In genomic region chr10:129971381-129972144, GRCh38 we compare ENCODE assay signal across 8 cellular contexts. TPM values are rescaled to one million over a fixed set of nuclear protein-coding genes. Genes with fewer than 3 reads are reported as not detected.
A peak's percentile ranks its signal among the peaks of the same experiment; 100 is the strongest.
DNase-seq lines count a peak whose midpoint lies in the region; ATAC-seq and TF ChIP-seq lines count a peak whose summit lies in the region.

No MANE protein-coding gene starts in this region.

- peaks cover 54% of the 10 kb centered on the region for H3K27me3 ChIP-seq in CD8-positive, alpha-beta T cell (ENCODE audit: insufficient read depth, low read length)
- peaks cover 94% of the 10 kb centered on the region for H3K27me3 ChIP-seq in suprapubic skin

- TF ChIP-seq CTCF in CD8-positive, alpha-beta T cell (IDR thresholded peaks at IDR 0.05): no peak
- peak; percentile 46 for TF ChIP-seq CTCF in RWPE1 (conservative IDR thresholded peaks at IDR 0.05; ENCODE audit: low read depth)
- TF ChIP-seq CTCF in coronary artery (IDR thresholded peaks at IDR 0.05): no peak
- TF ChIP-seq CTCF in suprapubic skin (IDR thresholded peaks at IDR 0.05): peak; percentile 42 to 72

- 1% methylated on average over 29 of the region's 84 CpGs for WGBS in suprapubic skin

- peak overlapping the region; percentile 70 for H3K4me3 Mint-ChIP-seq in CD8-positive, alpha-beta T cell
- H3K4me3 Mint-ChIP-seq in memory B cell: peak overlapping the region; percentile 67

- no peaks in the 10 kb centered on the region for H3K36me3 Mint-ChIP-seq in CD8-positive, alpha-beta T cell
- H3K36me3 Mint-ChIP-seq in memory B cell: no peaks in the 10 kb centered on the region

- H3K27ac Mint-ChIP-seq in CD8-positive, alpha-beta T cell: no peak overlapping the region
- peak overlapping the region; percentile 87 for H3K27ac Mint-ChIP-seq in memory B cell

- CTCF ChIA-PET in CD8-positive, alpha-beta T cell (lab: Charles Lee): interaction anchor here (1.0 to 1.6 kb wide), 3 partner anchors 89 to 1709 kb away, joined by 3 to 5 read pairs (median 4); no protein-coding TSS in a partner anchor
- CTCF ChIA-PET in RWPE1 (lab: Yijun Ruan, JAX): interaction anchor here (0.6 to 1.6 kb wide), 17 partner anchors 15 to 940 kb away, joined by 3 to 5 read pairs (median 3); no protein-coding TSS in a partner anchor

- DNase-seq in CD8-positive, alpha-beta T cell: no peak
- DNase-seq in RWPE1 (ENCODE audit: low spot score): peak; percentile 72
- DNase-seq in coronary artery (ENCODE audit: low spot score): no peak
- DNase-seq in memory B cell (ENCODE audit: low spot score in 2 of 2): no peak
- peak in 1 of 2 donors; percentile 78 for DNase-seq in suprapubic skin (ENCODE audit: low spot score in 2 of 2)
- DNase-seq in central memory CD4-positive, alpha-beta T cell: no peak
- no peak for DNase-seq in NCI-H510A treated with DMSO at 0.1 percent for 48 hours (lab: John Stamatoyannopoulos, UW)

- no peak for TF ChIP-seq EP300 in suprapubic skin (IDR thresholded peaks at IDR 0.05)

- ATAC-seq in CD8-positive, alpha-beta T cell: peak; percentile 48
- ATAC-seq in GM21576 (IDR thresholded peaks at IDR 0.05; ENCODE audit: unreplicated experiment) (peak; percentile 60), memory B cell (ENCODE audit: low read depth) (no peak)

- intact Hi-C loops in CD8-positive, alpha-beta T cell (cut with DNase I, micrococcal nuclease): loop anchor here (5.0 kb wide), 3 partner anchors 939 to 1759 kb away; no protein-coding TSS in a partner anchor

- H3K27ac ChIP-seq in CD8-positive, alpha-beta T cell (ENCODE audit: low read depth, low read length): no peak overlapping the region
- no peak overlapping the region for H3K27ac ChIP-seq in RWPE1
- H3K27ac ChIP-seq in coronary artery: no peak overlapping the region
- no peak overlapping the region for H3K27ac ChIP-seq in suprapubic skin

- H3K4me3 ChIP-seq in CD8-positive, alpha-beta T cell (ENCODE audit: low read depth, low read length): no peak overlapping the region
- H3K4me3 ChIP-seq in coronary artery (peak overlapping the region; percentile 71), suprapubic skin (peak overlapping the region; percentile 52)

- H3K36me3 ChIP-seq in CD8-positive, alpha-beta T cell (ENCODE audit: insufficient read depth, low read length): no peaks in the 10 kb centered on the region
- no peaks in the 10 kb centered on the region for H3K36me3 ChIP-seq in suprapubic skin

- H3K9me3 ChIP-seq in CD8-positive, alpha-beta T cell (ENCODE audit: low read length): no peaks in the 10 kb centered on the region
- no peaks in the 10 kb centered on the region for H3K9me3 ChIP-seq in suprapubic skin

- peaks cover 13% of the 10 kb centered on the region for H3K4me1 Mint-ChIP-seq in CD8-positive, alpha-beta T cell (ENCODE audit: low read depth)
- H3K4me1 Mint-ChIP-seq in memory B cell: peaks cover 3% of the 10 kb centered on the region

- no peaks in the 10 kb centered on the region for H3K9me3 Mint-ChIP-seq in CD8-positive, alpha-beta T cell
- no peaks in the 10 kb centered on the region for H3K9me3 Mint-ChIP-seq in memory B cell

- H3K4me1 ChIP-seq in CD8-positive, alpha-beta T cell (ENCODE audit: insufficient read depth, low read length): peaks cover 8% of the 10 kb centered on the region
- H3K4me1 ChIP-seq in suprapubic skin: peaks cover 53% of the 10 kb centered on the region

- TF ChIP-seq POLR2A in suprapubic skin (IDR thresholded peaks at IDR 0.05): no peak

- H3K27me3 Mint-ChIP-seq in CD8-positive, alpha-beta T cell (ENCODE audit: low read depth): peaks cover 52% of the 10 kb centered on the region
- H3K27me3 Mint-ChIP-seq in memory B cell: peaks cover 24% of the 10 kb centered on the region

- POLR2A ChIA-PET in CD8-positive, alpha-beta T cell (lab: Charles Lee): no interaction called here
- POLR2A ChIA-PET in RWPE1 (lab: Yijun Ruan, JAX; ENCODE audit: low non-redundant PET): no interaction called here

RNA-seq across cellular contexts. Expression of gene EBF3, which starts 7.5 kb away (rescaled TPM):
- total RNA-seq in CD8-positive, alpha-beta T cell: not detected
- total RNA-seq in suprapubic skin: 1 to 10 TPM; 1.4 to 4.2 (median 2.4) TPM

Comparison
In these comparisons a context has a peak if more than half of its experiments do, and no peak if none do; other contexts are left out.
1. CTCF ChIP-seq: peak in RWPE1 (single experiment) and suprapubic skin (2 of 2); none in CD8-positive, alpha-beta T cell (single experiment) and coronary artery (single experiment).